ENCODE assay signal across 8 cellular contexts in genomic region chr22:31662668-31663037, GRCh38. TPM values are rescaled to one million over a fixed set of nuclear protein-coding genes. Genes with fewer than 3 reads are reported as not detected.
DNase-seq lines count a peak whose midpoint lies in the region; ATAC-seq and TF ChIP-seq lines count a peak whose summit lies in the region.

No MANE protein-coding gene starts in this region.

- peak overlapping the region; percentile 37 to 91 (median 67) for H3K27ac ChIP-seq in adrenal gland
- H3K27ac ChIP-seq in suprapubic skin: peak overlapping the region; percentile 93

- no peaks in the 10 kb centered on the region for H3K9me3 Mint-ChIP-seq in activated CD4-positive, alpha-beta T cell treated with anti-CD3 and anti-CD28 coated beads, Interleukin-2, amount 10 ng/mL, durations not matched to agents 24 days and 14 days

- H3K4me1 Mint-ChIP-seq in activated CD4-positive, alpha-beta T cell treated with anti-CD3 and anti-CD28 coated beads, Interleukin-2, amount 10 ng/mL, durations not matched to agents 24 days and 14 days: peaks cover 27% of the 10 kb centered on the region

- peaks cover 9% of the 10 kb centered on the region for H3K36me3 Mint-ChIP-seq in activated CD4-positive, alpha-beta T cell treated with anti-CD3 and anti-CD28 coated beads, Interleukin-2, amount 10 ng/mL, durations not matched to agents 24 days and 14 days (ENCODE audit: low read depth)

- peaks cover 4% of the 10 kb centered on the region for H3K27me3 Mint-ChIP-seq in activated CD4-positive, alpha-beta T cell treated with anti-CD3 and anti-CD28 coated beads, Interleukin-2, amount 10 ng/mL, durations not matched to agents 24 days and 14 days

- TF ChIP-seq POLR2A in adrenal gland (IDR thresholded peaks at IDR 0.05) (no peak), suprapubic skin (IDR thresholded peaks at IDR 0.05) (no peak)

- DNase-seq in activated CD4-positive, alpha-beta T cell treated with anti-CD3 and anti-CD28 coated beads, Interleukin-2, amount 10 ng/mL, durations not matched to agents 24 days and 14 days: no peak
- no peak for DNase-seq in activated CD4-positive, alpha-beta T cell treated with anti-CD3 and anti-CD28 coated beads for 48 hours
- no peak for DNase-seq in adrenal gland
- DNase-seq in kidney epithelial cell (ENCODE audit: low read depth): no peak
- no peak for DNase-seq in suprapubic skin (ENCODE audit: low spot score in 2 of 2)
- no peak for DNase-seq in cerebellum (ENCODE audit: low spot score)

- H3K36me3 ChIP-seq in adrenal gland (replicated peaks in 1 of 2): no peaks in the 10 kb centered on the region
- H3K36me3 ChIP-seq in kidney epithelial cell (ENCODE audit: control insufficient read depth, insufficient read depth, low read length): peaks cover 1% of the 10 kb centered on the region
- no peaks in the 10 kb centered on the region for H3K36me3 ChIP-seq in suprapubic skin

- intact Hi-C loops in activated CD4-positive, alpha-beta T cell treated with anti-CD3 and anti-CD28 coated beads, Interleukin-2, amount 10 ng/mL, durations not matched to agents 24 days and 14 days (cut with micrococcal nuclease): loop anchor here (1.0 to 2.0 kb wide), 5 partner anchors 16 to 812 kb away; partner anchors contain the start of genes FBXO7 and YWHAH
- intact Hi-C loops in adrenal gland (cut with DNase I): loop anchor here in 1 of 2 donors (10.0 kb wide), 1 partner anchor 282 kb away; the partner anchor contains the start of gene YWHAH

- H3K4me3 Mint-ChIP-seq in activated CD4-positive, alpha-beta T cell treated with anti-CD3 and anti-CD28 coated beads, Interleukin-2, amount 10 ng/mL, durations not matched to agents 24 days and 14 days: peak overlapping the region; percentile 98

- no peak for TF ChIP-seq EP300 in suprapubic skin (IDR thresholded peaks at IDR 0.05)

- H3K4me3 ChIP-seq in adrenal gland (peak overlapping the region in 3 of 4 donors; percentile 25 to 92 (median 64)), kidney epithelial cell (ENCODE audit: low read depth, low read length) (peak overlapping the region; percentile 89), suprapubic skin (peak overlapping the region; percentile 97)

- no peak for TF ChIP-seq CTCF in adrenal gland (IDR thresholded peaks at IDR 0.05)
- no peak for TF ChIP-seq CTCF in kidney epithelial cell (IDR thresholded peaks at IDR 0.05; ENCODE audit: insufficient read depth, low read length, poor library complexity, severe bottlenecking)
- TF ChIP-seq CTCF in suprapubic skin (IDR thresholded peaks at IDR 0.05): no peak

- H3K9me3 ChIP-seq in adrenal gland (replicated peaks in 1 of 3): no peaks in the 10 kb centered on the region
- H3K9me3 ChIP-seq in suprapubic skin: no peaks in the 10 kb centered on the region

- WGBS in adrenal gland, 4 donors: 42 to 61% (median 51%) methylated on average over 8 of the region's 8 CpGs
- 60% methylated on average over 8 of the region's 8 CpGs for WGBS in suprapubic skin

- peak overlapping the region; percentile 100 for H3K27ac Mint-ChIP-seq in activated CD4-positive, alpha-beta T cell treated with anti-CD3 and anti-CD28 coated beads, Interleukin-2, amount 10 ng/mL, durations not matched to agents 24 days and 14 days

- H3K27me3 ChIP-seq in adrenal gland: no peaks in the 10 kb centered on the region
- H3K27me3 ChIP-seq in kidney epithelial cell (ENCODE audit: control insufficient read depth, insufficient read depth, low read length): no peaks in the 10 kb centered on the region
- H3K27me3 ChIP-seq in suprapubic skin: no peaks in the 10 kb centered on the region

- H3K4me1 ChIP-seq in adrenal gland (replicated peaks in 1 of 2) (peaks cover 12 to 14% of the 10 kb centered on the region in 2 donors), suprapubic skin (peaks cover 23% of the 10 kb centered on the region)

- no peak for ATAC-seq in GM19324 (IDR thresholded peaks at IDR 0.05; ENCODE audit: low FRiP score, unreplicated experiment)
- ATAC-seq in HG02840 (IDR thresholded peaks at IDR 0.05; ENCODE audit: low FRiP score, unreplicated experiment): no peak

RNA-seq across cellular contexts. Expression of gene PISD, which starts 0.6 kb away (rescaled TPM):
- 44.9 and 52.1 TPM in 2 replicates for total RNA-seq in activated CD4-positive, alpha-beta T cell treated with anti-CD3 and anti-CD28 coated beads, Interleukin-2, amount 10 ng/mL, durations not matched to agents 24 days and 14 days
- 10 to 100 TPM; 42.1 to 99.5 (median 56.6) TPM for total RNA-seq in adrenal gland
- polyA plus RNA-seq in adrenal gland: 10 to 100 TPM; 25.1 to 87.0 (median 68.7) TPM
- 83.3 and 88.3 TPM in 2 replicates for total RNA-seq in kidney epithelial cell
- 10 to 100 TPM; 42.5 to 91.7 (median 57.9) TPM for total RNA-seq in suprapubic skin
- 31.0 TPM for total RNA-seq in cerebellum
